Comparison of ENCODE assay signal across 22 cellular contexts in genomic region chr9:78985084-78985738, GRCh38.
DNase-seq lines count a peak whose midpoint lies in the region; FAIRE-seq and TF ChIP-seq lines count a peak whose summit lies in the region.
"Had no signal": no experiment of that assay in that cellular context is flagged by ENCODE, and none has a peak within 500 bp of the region (broad histone marks: within the 10 kb centered on the region; RNA-seq: fewer than 3 reads in every experiment).

No MANE protein-coding gene starts in this region.

- H3K36me3 ChIP-seq in kidney (ENCODE audit: control insufficient read depth in 1 of 2, insufficient read depth in 2 of 2, low read length in 2 of 2) = no peaks in the 10 kb centered on the region
- H3K36me3 ChIP-seq in spleen = no peaks in the 10 kb centered on the region
- H3K36me3 ChIP-seq: BLaER1 treated with 17β-estradiol and CSF1 and Interleukin-3, amounts not matched to agents 10 nM and 100 nM; cardiac muscle cell; SJCRH30; tibial artery had no signal

- TF ChIP-seq POLR2A in spleen (IDR thresholded peaks at IDR 0.05) = no peak

- 68 to 84% (median 75%) methylated on average over 2 of the region's 2 CpGs for WGBS in spleen, 5 donors

- TF ChIP-seq CTCF in kidney (IDR thresholded peaks at IDR 0.05; ENCODE audit: borderline replicate concordance, extremely low read depth, insufficient read depth) = no peak
- TF ChIP-seq CTCF in spleen (IDR thresholded peaks at IDR 0.05 in 8 of 11, conservative IDR thresholded peaks at IDR 0.05 in 3 of 11) = no peak

- FAIRE-seq in kidney (lab: Jason Lieb, UNC) = no peak

- intact Hi-C loops in kidney (cut with DNase I) = no loop called here
- intact Hi-C loops in spleen (cut with DNase I; ENCODE audit: low total_unique reads) = no loop called here

- H3K27me3 ChIP-seq in spleen (replicated peaks in 1 of 7) = no peaks in the 10 kb centered on the region
- H3K27me3 ChIP-seq: BLaER1 treated with 17β-estradiol and CSF1 and Interleukin-3, amounts not matched to agents 10 nM and 100 nM; cardiac muscle cell; SJCRH30; tibial artery had no signal

- H3K4me3 ChIP-seq in kidney (ENCODE audit: low read length in 2 of 2) = no peak overlapping the region
- H3K4me3 ChIP-seq in spleen = no peak overlapping the region
- H3K4me3 ChIP-seq: BLaER1 treated with 17β-estradiol and CSF1 and Interleukin-3, amounts not matched to agents 10 nM and 100 nM; cardiac muscle cell; SJCRH30; tibial artery had no signal

- H3K9me3 ChIP-seq in kidney (ENCODE audit: control insufficient read depth in 1 of 2, low read length in 2 of 2) = no peaks in the 10 kb centered on the region
- H3K9me3 ChIP-seq in spleen = no peaks in the 10 kb centered on the region
- H3K9me3 ChIP-seq: BLaER1 treated with 17β-estradiol and CSF1 and Interleukin-3, amounts not matched to agents 10 nM and 100 nM; SJCRH30; tibial artery had no signal

- DNase-seq in EH (ENCODE audit: low read depth) (peak; percentile 78), NCI-H146 (lab: John Stamatoyannopoulos, UW) (peak; percentile 48), amniotic epithelial cell (ENCODE audit: low read depth) (peak; percentile 17), myocyte (ENCODE audit: low read depth) (peak; percentile 1), kidney (no peak), spleen (no peak), 8988T (no peak), NCI-H1092 treated with DMSO at 0.1 percent for 48 hours (lab: John Stamatoyannopoulos, UW) (no peak)
- DNase-seq: activated CD4-positive, alpha-beta T cell treated with anti-CD3 and anti-CD28 coated beads, Interleukin-2, amount 50 U/mL, for 1 hour; activated naive CD4-positive, alpha-beta T cell treated with anti-CD3 and anti-CD28 coated beads, Interleukin-2, amount 50 U/mL, for 16 hours; activated T-cell treated with anti-CD3 and anti-CD28 coated beads for 4 hours; DMS153; effector memory CD4-positive, alpha-beta T cell; NCI-H1092; SJCRH30; stimulated activated CD4-positive, alpha-beta T cell treated with anti-CD3 and anti-CD28 coated beads, Interleukin-12 subunit alpha, Interleukin-12 subunit beta, amount 100 ng/mL, for 4 hours; stimulated activated naive B cell treated with anti-CD40 and anti-IgM and Interleukin-4, amounts not matched to agents 10 μg/mL and 1 μg/mL and 100 μg/mL, for 72 hours; T-helper 9 cell; tibial artery had no signal

- no peak overlapping the region for H3K9ac ChIP-seq in kidney (ENCODE audit: low read length in 2 of 2)
- H3K9ac ChIP-seq: BLaER1 treated with 17β-estradiol and CSF1 and Interleukin-3, amounts not matched to agents 10 nM and 100 nM; parathyroid adenoma had no signal

- H3K4me1 ChIP-seq in kidney (ENCODE audit: control insufficient read depth in 1 of 2, insufficient read depth in 1 of 2, low read depth in 1 of 2, low read length in 2 of 2) = no peaks in the 10 kb centered on the region
- H3K4me1 ChIP-seq in spleen = no peaks in the 10 kb centered on the region
- H3K4me1 ChIP-seq: parathyroid adenoma, tibial artery had no signal

- H3K27ac ChIP-seq in kidney (ENCODE audit: low read depth in 2 of 2, low read length in 2 of 2) (no peak overlapping the region), spleen (no peak overlapping the region)
- H3K27ac ChIP-seq: BLaER1 treated with 17β-estradiol and CSF1 and Interleukin-3, amounts not matched to agents 10 nM and 100 nM; cardiac muscle cell; parathyroid adenoma; SJCRH30; tibial artery had no signal

Comparison
In these comparisons a context has a peak if more than half of its experiments do, and no peak if none do; other contexts are left out.
1. DNase-seq: peak in EH (single experiment), NCI-H146 (single experiment), amniotic epithelial cell (single experiment) and myocyte (single experiment); none in kidney (single experiment), spleen (single experiment), 8988T (single experiment) and NCI-H1092 treated with DMSO at 0.1 percent for 48 hours (single experiment).